In the genomic region with DNA sequence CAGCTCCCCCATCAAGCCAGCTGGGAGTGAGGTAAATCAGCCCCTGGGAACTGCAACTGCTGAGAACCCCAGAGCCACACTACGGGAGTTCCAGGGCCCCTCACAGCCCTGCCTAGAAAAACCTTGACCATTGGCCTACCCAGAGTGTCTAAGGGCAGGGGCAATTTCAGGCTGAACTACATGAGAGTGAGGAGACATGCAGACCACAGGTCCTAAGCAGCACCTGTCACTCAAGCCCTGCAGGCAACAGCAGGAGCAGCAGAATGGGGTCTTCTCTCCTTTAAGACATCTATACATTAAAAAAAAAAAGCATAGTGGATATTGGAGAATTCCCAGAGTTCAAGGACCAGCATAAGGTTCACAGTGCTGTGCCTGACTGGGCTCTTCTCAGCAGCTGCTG, we compare ENCODE assay signal across 15 cellular contexts. TPM values are rescaled to one million over a fixed set of nuclear protein-coding genes. Genes with fewer than 3 reads are reported as not detected.
DNase-seq lines count a peak whose midpoint lies in the region; ATAC-seq, FAIRE-seq and TF ChIP-seq lines count a peak whose summit lies in the region.
"Had no signal": no experiment of that assay in that cellular context is flagged by ENCODE, and none has a peak within 500 bp of the region (broad histone marks: within the 10 kb centered on the region; RNA-seq: fewer than 3 reads in every experiment).

No MANE protein-coding gene starts in this region.

- no TSS peak for BruUV-seq in GM12878 (replicated peaks; lab: Mats Ljungman, UMichigan)

- no peak overlapping the region for H3K4me3 Mint-ChIP-seq in natural killer cell treated with Interleukin-12 subunit alpha and Interleukin-12 subunit beta and Interleukin-15 and Interleukin-18, amount 100 ng/mL, for 72 hours
- H3K4me3 Mint-ChIP-seq in natural killer cell, result no peak overlapping the region
- H3K4me3 Mint-ChIP-seq in stimulated activated effector memory CD8-positive, alpha-beta T cell treated with anti-CD3 and anti-CD28 coated beads, Interleukin-12 subunit alpha, Interleukin-12 subunit beta, amount 100 ng/mL, for 72 hours, result no peak overlapping the region
- H3K4me3 Mint-ChIP-seq in activated T-cell treated with anti-CD3 and anti-CD28 coated beads, Interleukin-2, amount 50 U/mL, for 24 hours, result no peak overlapping the region
- H3K4me3 Mint-ChIP-seq: CD4-positive, alpha-beta memory T cell had no signal

- peaks cover 25% of the 10 kb centered on the region for H3K79me2 ChIP-seq in GM12878 (ENCODE audit: control insufficient read depth, insufficient read depth, low read length)
- peaks cover 77% of the 10 kb centered on the region for H3K79me2 ChIP-seq in hepatocyte

- H3K4me3 ChIP-seq in GM12878 (no peak overlapping the region), hepatocyte (no peak overlapping the region)

- TF ChIP-seq RAD21 in GM12878 (IDR thresholded peaks at IDR 0.05; ENCODE audit: insufficient read depth, low read depth, low read length), result no peak

- no peak for FAIRE-seq in GM12878 (lab: Jason Lieb, UNC)
- FAIRE-seq: GM12892 had no signal

- in situ Hi-C loops in GM12878 (cut with MboI), result no loop called here

- H4K20me1 ChIP-seq in GM12878 (ENCODE audit: control insufficient read depth, insufficient read depth), result 0 out of 2 replicates have a peak, but pooled peaks cover 3% of the 10 kb centered on the region
- peaks cover 53% of the 10 kb centered on the region for H4K20me1 ChIP-seq in hepatocyte (ENCODE audit: insufficient read depth, poor library complexity, severe bottlenecking)

- H3K9me3 ChIP-seq in GM12878 (replicated peaks; ENCODE audit: control insufficient read depth, insufficient read depth, low read length) (no peaks in the 10 kb centered on the region), hepatocyte (ENCODE audit: low read depth) (no peaks in the 10 kb centered on the region)

- WGBS in GM12878 (ENCODE audit: insufficient coverage, insufficient replicate concordance, low lambda C conversion rate, missing lambda C conversion rate), result 41% methylated on average over 1 of the region's 1 CpG
- 100% methylated on average over 1 of the region's 1 CpG for whole genome bisulfite sequencing in hepatocyte (ENCODE audit: low lambda C conversion rate, missing lambda C conversion rate)

- TF ChIP-seq CTCF in natural killer cell (IDR thresholded peaks at IDR 0.05) (no peak), GM12878 (IDR thresholded peaks at IDR 0.05 in 2 of 3, conservative IDR thresholded peaks at IDR 0.05 in 1 of 3; ENCODE audit: control insufficient read depth in 2 of 3, extremely low read depth in 1 of 3, insufficient read depth in 1 of 3, low read depth in 3 of 3, low read length in 3 of 3) (no peak), hepatocyte (IDR thresholded peaks at IDR 0.05; ENCODE audit: poor library complexity) (no peak)

- H3K9ac ChIP-seq in GM12878 (ENCODE audit: control insufficient read depth, insufficient read depth, low read length), result no peak overlapping the region

- SMC1A ChIA-PET in GM12878 (lab: Charles Lee; ENCODE audit: uncharacterized antibody, unreplicated experiment), result interaction anchor here (1.1 kb wide), 1 partner anchor 11 kb away, joined by 4 read pairs; no protein-coding TSS in a partner anchor

- intact Hi-C loops in natural killer cell (cut with micrococcal nuclease), result no loop called here
- intact Hi-C loops in GM12878 (cut with micrococcal nuclease; ENCODE audit: unreplicated experiment), result no loop called here

- H2AFZ ChIP-seq in GM12878 (ENCODE audit: control insufficient read depth, low read depth, low read length) (no peak overlapping the region), hepatocyte (no peak overlapping the region)

- no peak for TF ChIP-seq EP300 in GM12878 (IDR thresholded peaks at IDR 0.05; ENCODE audit: borderline replicate concordance in 1 of 2, control insufficient read depth in 1 of 2, low read depth in 2 of 2, low read length in 2 of 2)

- H3K27ac ChIP-seq in GM12878 (ENCODE audit: control insufficient read depth, insufficient read depth), result no peak overlapping the region
- no peak overlapping the region for H3K27ac ChIP-seq in hepatocyte

- RAD21 ChIA-PET in GM12878 (lab: Charles Lee; ENCODE audit: unreplicated experiment), result no interaction called here

- H3K36me3 Mint-ChIP-seq in natural killer cell treated with Interleukin-12 subunit alpha and Interleukin-12 subunit beta and Interleukin-15 and Interleukin-18, amount 100 ng/mL, for 72 hours, result no peaks in the 10 kb centered on the region
- no peaks in the 10 kb centered on the region for H3K36me3 Mint-ChIP-seq in natural killer cell
- H3K36me3 Mint-ChIP-seq in stimulated activated effector memory CD8-positive, alpha-beta T cell treated with anti-CD3 and anti-CD28 coated beads, Interleukin-12 subunit alpha, Interleukin-12 subunit beta, amount 100 ng/mL, for 72 hours, result peaks cover 1% of the 10 kb centered on the region
- H3K36me3 Mint-ChIP-seq in activated T-cell treated with anti-CD3 and anti-CD28 coated beads, Interleukin-2, amount 50 U/mL, for 24 hours (ENCODE audit: low read depth), result peaks cover 3% of the 10 kb centered on the region

- H3K9me3 Mint-ChIP-seq in natural killer cell treated with Interleukin-12 subunit alpha and Interleukin-12 subunit beta and Interleukin-15 and Interleukin-18, amount 100 ng/mL, for 72 hours, result no peaks in the 10 kb centered on the region
- H3K9me3 Mint-ChIP-seq in natural killer cell, result no peaks in the 10 kb centered on the region
- H3K9me3 Mint-ChIP-seq in stimulated activated effector memory CD8-positive, alpha-beta T cell treated with anti-CD3 and anti-CD28 coated beads, Interleukin-12 subunit alpha, Interleukin-12 subunit beta, amount 100 ng/mL, for 72 hours, result no peaks in the 10 kb centered on the region
- no peaks in the 10 kb centered on the region for H3K9me3 Mint-ChIP-seq in activated T-cell treated with anti-CD3 and anti-CD28 coated beads, Interleukin-2, amount 50 U/mL, for 24 hours
- H3K9me3 Mint-ChIP-seq: CD4-positive, alpha-beta memory T cell; IgD-negative memory B cell had no signal

- peaks cover 12 to 26% of the 10 kb centered on the region in 2 donors for H3K4me1 Mint-ChIP-seq in natural killer cell treated with Interleukin-12 subunit alpha and Interleukin-12 subunit beta and Interleukin-15 and Interleukin-18, amount 100 ng/mL, for 72 hours (ENCODE audit: low read depth in 2 of 2)
- H3K4me1 Mint-ChIP-seq in natural killer cell, result peaks cover 23 to 39% of the 10 kb centered on the region in 2 donors
- H3K4me1 Mint-ChIP-seq in stimulated activated effector memory CD8-positive, alpha-beta T cell treated with anti-CD3 and anti-CD28 coated beads, Interleukin-12 subunit alpha, Interleukin-12 subunit beta, amount 100 ng/mL, for 72 hours, result peaks cover 33% of the 10 kb centered on the region
- peaks cover 40% of the 10 kb centered on the region for H3K4me1 Mint-ChIP-seq in activated T-cell treated with anti-CD3 and anti-CD28 coated beads, Interleukin-2, amount 50 U/mL, for 24 hours (ENCODE audit: low read depth)

- CTCF ChIA-PET in GM12878 (lab: Yijun Ruan, JAX), result no interaction called here

- POLR2A ChIA-PET in GM12878 (lab: Charles Lee), result no interaction called here

- no peaks in the 10 kb centered on the region for H3K27me3 Mint-ChIP-seq in natural killer cell treated with Interleukin-12 subunit alpha and Interleukin-12 subunit beta and Interleukin-15 and Interleukin-18, amount 100 ng/mL, for 72 hours
- H3K27me3 Mint-ChIP-seq in natural killer cell (ENCODE audit: low read depth in 2 of 2), result no peaks in the 10 kb centered on the region
- H3K27me3 Mint-ChIP-seq in activated T-cell treated with anti-CD3 and anti-CD28 coated beads, Interleukin-2, amount 50 U/mL, for 24 hours, result no peaks in the 10 kb centered on the region
- H3K27me3 Mint-ChIP-seq: CD4-positive, alpha-beta memory T cell; IgD-negative memory B cell had no signal

- no peak for ATAC-seq in natural killer cell treated with Interleukin-12 subunit alpha and Interleukin-12 subunit beta and Interleukin-15 and Interleukin-18, amount 100 ng/mL, for 72 hours
- ATAC-seq in natural killer cell (no peak), GM12878 (no peak), HG02798 (IDR thresholded peaks at IDR 0.05; ENCODE audit: poor library complexity, unreplicated experiment) (no peak)
- ATAC-seq in stimulated activated effector memory CD8-positive, alpha-beta T cell treated with anti-CD3 and anti-CD28 coated beads, Interleukin-12 subunit alpha, Interleukin-12 subunit beta, amount 100 ng/mL, for 72 hours, result no peak

- H3K4me2 ChIP-seq in GM12878 (ENCODE audit: control insufficient read depth, insufficient read depth) (no peak overlapping the region), hepatocyte (no peak overlapping the region)

- H3K27ac Mint-ChIP-seq in natural killer cell treated with Interleukin-12 subunit alpha and Interleukin-12 subunit beta and Interleukin-15 and Interleukin-18, amount 100 ng/mL, for 72 hours, result no peak overlapping the region
- H3K27ac Mint-ChIP-seq in natural killer cell, result no peak overlapping the region
- peak overlapping the region; percentile 40 for H3K27ac Mint-ChIP-seq in stimulated activated effector memory CD8-positive, alpha-beta T cell treated with anti-CD3 and anti-CD28 coated beads, Interleukin-12 subunit alpha, Interleukin-12 subunit beta, amount 100 ng/mL, for 72 hours
- H3K27ac Mint-ChIP-seq in activated T-cell treated with anti-CD3 and anti-CD28 coated beads, Interleukin-2, amount 50 U/mL, for 24 hours, result no peak overlapping the region

- no peaks in the 10 kb centered on the region for H3K9me2 ChIP-seq in hepatocyte (replicated peaks; ENCODE audit: insufficient read depth)

- DNase-seq in natural killer cell treated with Interleukin-12 subunit alpha and Interleukin-12 subunit beta and Interleukin-15 and Interleukin-18, amount 100 ng/mL, for 72 hours (ENCODE audit: low spot score), result peak; percentile 16
- DNase-seq in natural killer cell, result no peak
- DNase-seq in GM12878 (ENCODE audit: low read depth, low spot score), result no peak
- peak; percentile 43 for DNase-seq in islet precursor cell
- no peak for DNase-seq in stimulated activated effector memory CD8-positive, alpha-beta T cell treated with anti-CD3 and anti-CD28 coated beads, Interleukin-12 subunit alpha, Interleukin-12 subunit beta, amount 100 ng/mL, for 72 hours (ENCODE audit: low spot score in 2 of 2)
- DNase-seq in hepatocyte (ENCODE audit: low spot score), result no peak
- DNase-seq in activated T-cell treated with anti-CD3 and anti-CD28 coated beads, Interleukin-2, amount 50 U/mL, for 24 hours, result no peak
- DNase-seq: ACHN; C1 segment of cervical spinal cord; CD4-positive, alpha-beta memory T cell; DMS79; HCEC 1CT had no signal

- H3K27me3 ChIP-seq in GM12878 (replicated peaks in 1 of 2; ENCODE audit: control insufficient read depth in 2 of 2, insufficient read depth in 2 of 2, low read length in 1 of 2) (no peaks in the 10 kb centered on the region), hepatocyte (no peaks in the 10 kb centered on the region)

- H3K36me3 ChIP-seq in GM12878 (ENCODE audit: control insufficient read depth in 2 of 2, insufficient read depth in 2 of 2, low read length in 1 of 2), result no peaks in the 10 kb centered on the region; a peak in 1 of 4 replicates
- no peaks in the 10 kb centered on the region for H3K36me3 ChIP-seq in hepatocyte (replicated peaks; ENCODE audit: insufficient read depth, low read depth)

- no peak for TF ChIP-seq POLR2A in GM12878 (IDR thresholded peaks at IDR 0.05; ENCODE audit: low read depth, low read length)

- peaks cover 37% of the 10 kb centered on the region for H3K4me1 ChIP-seq in GM12878 (ENCODE audit: control insufficient read depth, insufficient read depth, low read length)
- H3K4me1 ChIP-seq in hepatocyte (ENCODE audit: insufficient read depth), result peaks cover 17% of the 10 kb centered on the region

RNA-seq across cellular contexts. Expression of a gene that starts 4.9 kb away (rescaled TPM):
- total RNA-seq in natural killer cell treated with Interleukin-12 subunit alpha and Interleukin-12 subunit beta and Interleukin-15 and Interleukin-18, amount 100 ng/mL, for 72 hours, result 1 to 10 TPM; 1.9 to 4.4 TPM
- total RNA-seq in natural killer cell, result 10 to 100 TPM; 16.7 to 19.3 (median 16.8) TPM
- total RNA-seq in GM12878 (2013; cell fraction: nucleolus; rRNA removed), result 37.5 and 39.4 TPM in 2 replicates
- total RNA-seq in GM12878 (2014; rRNA removed), result 8.2 TPM in 2 replicates
- total RNA-seq in GM12878 (2014; rRNA removed; fragmentation: Illumina TruSeq; extraction: Trizol), result 4.3 and 4.4 TPM in 2 replicates
- total RNA-seq in GM12878 (2021), result 14.8 and 15.8 TPM in 2 replicates
- 1.6 TPM for polyA plus RNA-seq in GM12878 (2011; ENCODE audit: low read depth)
- polyA plus RNA-seq in GM12878 (2011; rRNA removed), result 2.1 and 3.1 TPM in 2 replicates
- 3.0 and 4.2 TPM in 2 replicates for polyA plus RNA-seq in GM12878 (2011; cell fraction: cytosol; rRNA removed)
- 17.3 and 21.6 TPM in 2 replicates for polyA plus RNA-seq in GM12878 (2011; cell fraction: nucleus; rRNA removed)
- polyA plus RNA-seq in GM12878 (2012), result 5.6 and 6.3 TPM in 2 replicates
- polyA plus RNA-seq in GM12878 (2014; fragmentation: Illumina TruSeq; extraction: Trizol), result 1.1 and 3.4 TPM in 2 replicates
- under 1 TPM; 0.03 to 0.16 TPM for polyA plus RNA-seq in GM12878 (2014; fragmentation: Nextera tagmentation; extraction: Ambion mirVana)
- 8.1 and 10.7 TPM in 2 replicates for polyA plus RNA-seq in GM12878 (2014; rRNA removed)
- 1 to 10 TPM; 4.4 to 5.5 TPM for polyA plus RNA-seq in GM12878 (2016; fragmentation: Nextera tagmentation; extraction: Ambion mirVana)
- polyA minus RNA-seq in GM12878 (2011; rRNA and poly(A)+ RNA removed), result 7.7 and 11.0 TPM in 2 replicates
- 4.1 and 5.1 TPM in 2 replicates for polyA minus RNA-seq in GM12878 (2011; cell fraction: cytosol; rRNA and poly(A)+ RNA removed)
- polyA minus RNA-seq in GM12878 (2011; cell fraction: nucleus; rRNA and poly(A)+ RNA removed), result 8.6 and 13.6 TPM in 2 replicates
- 13.1 and 14.5 TPM in 2 replicates for total RNA-seq in hepatocyte
- polyA plus RNA-seq in hepatocyte, result 26.7 and 32.0 TPM in 2 replicates

RNA-seq across cellular contexts. Expression of a gene that starts 19.6 kb away (rescaled TPM):
- total RNA-seq in natural killer cell treated with Interleukin-12 subunit alpha and Interleukin-12 subunit beta and Interleukin-15 and Interleukin-18, amount 100 ng/mL, for 72 hours, result 1 to 10 TPM; 5.9 to 6.8 TPM
- 1 to 10 TPM; 4.0 to 6.0 (median 4.4) TPM for total RNA-seq in natural killer cell
- total RNA-seq in GM12878 (2013; cell fraction: nucleolus; rRNA removed), result 7.3 and 8.3 TPM in 2 replicates
- total RNA-seq in GM12878 (2014; rRNA removed), result 5.8 and 6.0 TPM in 2 replicates
- 6.2 and 6.4 TPM in 2 replicates for total RNA-seq in GM12878 (2014; rRNA removed; fragmentation: Illumina TruSeq; extraction: Trizol)
- total RNA-seq in GM12878 (2021), result 5.6 and 7.1 TPM in 2 replicates
- 2.5 TPM for polyA plus RNA-seq in GM12878 (2011; ENCODE audit: low read depth)
- 3.7 and 4.1 TPM in 2 replicates for polyA plus RNA-seq in GM12878 (2011; rRNA removed)
- 3.5 and 4.0 TPM in 2 replicates for polyA plus RNA-seq in GM12878 (2011; cell fraction: cytosol; rRNA removed)
- polyA plus RNA-seq in GM12878 (2011; cell fraction: nucleus; rRNA removed), result 2.6 and 2.9 TPM in 2 replicates
- polyA plus RNA-seq in GM12878 (2012), result 3.0 and 4.6 TPM in 2 replicates
- 6.7 and 7.8 TPM in 2 replicates for polyA plus RNA-seq in GM12878 (2014; fragmentation: Illumina TruSeq; extraction: Trizol)
- 1 to 10 TPM; 5.5 to 6.3 TPM for polyA plus RNA-seq in GM12878 (2014; fragmentation: Nextera tagmentation; extraction: Ambion mirVana)
- 4.7 and 7.2 TPM in 2 replicates for polyA plus RNA-seq in GM12878 (2014; rRNA removed)
- 1 to 10 TPM; 6.5 to 6.8 TPM for polyA plus RNA-seq in GM12878 (2016; fragmentation: Nextera tagmentation; extraction: Ambion mirVana)
- polyA minus RNA-seq in GM12878 (2011; rRNA and poly(A)+ RNA removed), result 5.0 and 8.6 TPM in 2 replicates
- 1.8 and 1.9 TPM in 2 replicates for polyA minus RNA-seq in GM12878 (2011; cell fraction: cytosol; rRNA and poly(A)+ RNA removed)
- polyA minus RNA-seq in GM12878 (2011; cell fraction: nucleus; rRNA and poly(A)+ RNA removed), result 3.1 and 6.7 TPM in 2 replicates
- total RNA-seq in hepatocyte, result 4.5 and 5.6 TPM in 2 replicates
- 3.5 and 5.0 TPM in 2 replicates for polyA plus RNA-seq in hepatocyte

Comparison
In these comparisons a context has a peak if more than half of its experiments do, and no peak if none do; other contexts are left out.
1. DNase-seq: peak in natural killer cell treated with Interleukin-12 subunit alpha and Interleukin-12 subunit beta and Interleukin-15 and Interleukin-18, amount 100 ng/mL, for 72 hours (single experiment) and islet precursor cell (single experiment); none in natural killer cell (single experiment), GM12878 (single experiment), stimulated activated effector memory CD8-positive, alpha-beta T cell treated with anti-CD3 and anti-CD28 coated beads, Interleukin-12 subunit alpha, Interleukin-12 subunit beta, amount 100 ng/mL, for 72 hours (0 of 2), hepatocyte (single experiment) and activated T-cell treated with anti-CD3 and anti-CD28 coated beads, Interleukin-2, amount 50 U/mL, for 24 hours (single experiment).